8 cellular contexts compared by ENCODE assay signal in genomic region chr21:29017639-29018237, GRCh38. TPM values are rescaled to one million over a fixed set of nuclear protein-coding genes. Genes with fewer than 3 reads are reported as not detected.
A peak's percentile ranks its signal among the peaks of the same experiment; 100 is the strongest.
DNase-seq lines count a peak whose midpoint lies in the region; ATAC-seq, FAIRE-seq and TF ChIP-seq lines count a peak whose summit lies in the region.

No MANE protein-coding gene starts in this region.

- peak overlapping the region; percentile 87 for H3K4me3 Mint-ChIP-seq in stimulated activated naive CD8-positive, alpha-beta T cell treated with anti-CD3 and anti-CD28 coated beads, Interleukin-15, Interleukin-2, amounts not matched to agents 100 ng/mL and 50 ng/mL, for 24 hours
- peak overlapping the region; percentile 86 for H3K4me3 Mint-ChIP-seq in activated CD4-positive, alpha-beta memory T cell treated with anti-CD3 and anti-CD28 coated beads for 36 hours

- no peaks in the 10 kb centered on the region for H3K27me3 ChIP-seq in HepG2 (ENCODE audit: control insufficient read depth in 1 of 2, insufficient read depth in 2 of 2, low read length in 2 of 2)

- H3K9me3 ChIP-seq in HepG2 (ENCODE audit: low read length) = no peaks in the 10 kb centered on the region

- peak overlapping the region; percentile 91 for H3K9ac ChIP-seq in HepG2 (ENCODE audit: insufficient read depth, low read depth, low read length)

- DNase-seq in stimulated activated naive CD8-positive, alpha-beta T cell treated with anti-CD3 and anti-CD28 coated beads, Interleukin-15, Interleukin-2, amounts not matched to agents 100 U/mL and 50 U/mL, for 24 hours = no peak
- no peak for DNase-seq in activated CD4-positive, alpha-beta memory T cell treated with anti-CD3 and anti-CD28 coated beads for 36 hours
- DNase-seq in HepG2 (ENCODE audit: low spot score) = no peak
- no peak for DNase-seq in dedifferentiated amniotic fluid mesenchymal stem cell (ENCODE audit: extremely low spot score)
- DNase-seq in mucosa of gallbladder (ENCODE audit: low spot score) = no peak
- DNase-seq in NCI-H2227 treated with DMSO at 0.1 percent for 48 hours (lab: John Stamatoyannopoulos, UW) = no peak

- peak overlapping the region; percentile 89 for H3K27ac Mint-ChIP-seq in stimulated activated naive CD8-positive, alpha-beta T cell treated with anti-CD3 and anti-CD28 coated beads, Interleukin-15, Interleukin-2, amounts not matched to agents 100 ng/mL and 50 ng/mL, for 24 hours
- H3K27ac Mint-ChIP-seq in activated CD4-positive, alpha-beta memory T cell treated with anti-CD3 and anti-CD28 coated beads for 36 hours = peak overlapping the region; percentile 38

- H3K27ac ChIP-seq in HepG2 (ENCODE audit: extremely low read length, insufficient read depth, low read length) = peak overlapping the region; percentile 81

- intact Hi-C loops in activated CD4-positive, alpha-beta memory T cell treated with anti-CD3 and anti-CD28 coated beads for 36 hours (cut with micrococcal nuclease) = no loop called here
- intact Hi-C loops in HepG2 (cut with micrococcal nuclease; ENCODE audit: unreplicated experiment) = no loop called here

- no peaks in the 10 kb centered on the region for H4K20me1 ChIP-seq in HepG2 (ENCODE audit: insufficient read depth, low read length)

- no peaks in the 10 kb centered on the region for H3K27me3 Mint-ChIP-seq in stimulated activated naive CD8-positive, alpha-beta T cell treated with anti-CD3 and anti-CD28 coated beads, Interleukin-15, Interleukin-2, amounts not matched to agents 100 ng/mL and 50 ng/mL, for 24 hours
- H3K27me3 Mint-ChIP-seq in activated CD4-positive, alpha-beta memory T cell treated with anti-CD3 and anti-CD28 coated beads for 36 hours = no peaks in the 10 kb centered on the region

- TF ChIP-seq POLR2A in HepG2 (IDR thresholded peaks at IDR 0.05; ENCODE audit: insufficient read depth in 1 of 2, low read depth in 2 of 2, low read length in 2 of 2) = no peak

- H3K36me3 ChIP-seq in HepG2 (replicated peaks in 1 of 2; ENCODE audit: control insufficient read depth in 1 of 2, insufficient read depth in 2 of 2, low read length in 2 of 2) = 0 out of 5 replicates have a peak, but pooled peaks cover 0 to 1% of the 10 kb centered on the region in 2 experiments

- H3K79me2 ChIP-seq in HepG2 (ENCODE audit: insufficient read depth, low read length) = peaks cover 24% of the 10 kb centered on the region

- no peak overlapping the region for H2AFZ ChIP-seq in HepG2 (ENCODE audit: low read length)

- no peak for TF ChIP-seq CTCF in HepG2 (CRISPR knock-in tag; IDR thresholded peaks at IDR 0.05)

- POLR2A ChIA-PET in activated CD4-positive, alpha-beta memory T cell treated with anti-CD3 and anti-CD28 coated beads for 36 hours (lab: Charles Lee) = interaction anchor here (1.8 to 3.6 kb wide), 3 partner anchors 15 to 282 kb away, joined by 7 to 36 read pairs (median 23); partner anchors contain the start of gene LTN1
- POLR2A ChIA-PET in HepG2 (lab: Yijun Ruan, JAX) = interaction anchor here (1.7 to 3.9 kb wide), 3 partner anchors 12 to 25 kb away, joined by 3 to 47 read pairs (median 15); partner anchors contain the start of gene LTN1

- H3K9me3 Mint-ChIP-seq in stimulated activated naive CD8-positive, alpha-beta T cell treated with anti-CD3 and anti-CD28 coated beads, Interleukin-15, Interleukin-2, amounts not matched to agents 100 ng/mL and 50 ng/mL, for 24 hours = no peaks in the 10 kb centered on the region
- no peaks in the 10 kb centered on the region for H3K9me3 Mint-ChIP-seq in activated CD4-positive, alpha-beta memory T cell treated with anti-CD3 and anti-CD28 coated beads for 36 hours

- TF ChIP-seq EP300 in HepG2 (IDR thresholded peaks at IDR 0.05; ENCODE audit: low read depth in 2 of 2, low read length in 2 of 2) = no peak
- no peak for TF ChIP-seq EP300 in HepG2 (CRISPR knock-in tag; IDR thresholded peaks at IDR 0.05; ENCODE audit: borderline replicate concordance)

- 71% methylated on average over 6 of the region's 6 CpGs for WGBS in HepG2 (ENCODE audit: low lambda C conversion rate)

- H3K4me1 ChIP-seq in HepG2 (ENCODE audit: insufficient read depth, low read length) = peaks cover 31% of the 10 kb centered on the region

- no peak for ATAC-seq in stimulated activated naive CD8-positive, alpha-beta T cell treated with anti-CD3 and anti-CD28 coated beads, Interleukin-15, Interleukin-2, amounts not matched to agents 100 U/mL and 50 U/mL, for 24 hours
- no peak for ATAC-seq in HepG2
- ATAC-seq in GM19035 (IDR thresholded peaks at IDR 0.05; ENCODE audit: unreplicated experiment) = no peak

- TF ChIP-seq RAD21 in HepG2 (CRISPR knock-in tag; IDR thresholded peaks at IDR 0.05) = no peak

- H3K36me3 Mint-ChIP-seq in stimulated activated naive CD8-positive, alpha-beta T cell treated with anti-CD3 and anti-CD28 coated beads, Interleukin-15, Interleukin-2, amounts not matched to agents 100 ng/mL and 50 ng/mL, for 24 hours (ENCODE audit: low read depth) = peaks cover 10% of the 10 kb centered on the region
- peaks cover 6% of the 10 kb centered on the region for H3K36me3 Mint-ChIP-seq in activated CD4-positive, alpha-beta memory T cell treated with anti-CD3 and anti-CD28 coated beads for 36 hours

- no TSS peak for BruUV-seq in HepG2 (replicated peaks; lab: Mats Ljungman, UMichigan)

- FAIRE-seq in HepG2 (lab: Jason Lieb, UNC) = no peak

- H3K4me1 Mint-ChIP-seq in stimulated activated naive CD8-positive, alpha-beta T cell treated with anti-CD3 and anti-CD28 coated beads, Interleukin-15, Interleukin-2, amounts not matched to agents 100 ng/mL and 50 ng/mL, for 24 hours (ENCODE audit: low read depth) = peaks cover 29% of the 10 kb centered on the region
- H3K4me1 Mint-ChIP-seq in activated CD4-positive, alpha-beta memory T cell treated with anti-CD3 and anti-CD28 coated beads for 36 hours (ENCODE audit: low read depth) = peaks cover 25% of the 10 kb centered on the region

- CTCF ChIA-PET in activated CD4-positive, alpha-beta memory T cell treated with anti-CD3 and anti-CD28 coated beads for 36 hours (lab: Charles Lee) = interaction anchor here (2.3 kb wide), 1 partner anchor 15 kb away, joined by 11 read pairs; no protein-coding TSS in a partner anchor
- CTCF ChIA-PET in HepG2 (lab: Yijun Ruan, JAX; ENCODE audit: low intra/inter-chr PET ratio, low total read pairs) = no interaction called here

- H3K4me3 ChIP-seq in HepG2 (replicated peaks in 1 of 3; ENCODE audit: insufficient read depth in 1 of 3, low read depth in 2 of 3, low read length in 3 of 3) = peak overlapping the region; percentile 75 to 100 (median 87); a peak in 5 of 6 replicates

- in situ Hi-C loops in HepG2 (cut with HindIII; ENCODE audit: extremely low pct_ligation_motif_present, low pct_unique_long_range_greater_than_20kb) = no loop called here

- peak overlapping the region; percentile 93 for H3K4me2 ChIP-seq in HepG2 (ENCODE audit: low read depth, low read length)

RNA-seq across cellular contexts. Expression of gene RWDD2B, which starts 1.4 kb away (rescaled TPM):
- total RNA-seq in activated CD4-positive, alpha-beta memory T cell treated with anti-CD3 and anti-CD28 coated beads for 36 hours = 10 to 100 TPM; 14.4 to 16.2 TPM
- total RNA-seq in HepG2 (2016; rRNA removed; fragmentation: Illumina TruSeq; extraction: Trizol) = 20.9 and 28.3 TPM in 2 replicates
- total RNA-seq in HepG2 (2016; cell fraction: cytosol; rRNA removed; fragmentation: Illumina TruSeq; extraction: Trizol; ENCODE audit: low read depth) = 10.0 and 11.2 TPM in 2 replicates
- 22.0 and 27.5 TPM in 2 replicates for total RNA-seq in HepG2 (2016; cell fraction: insoluble cytoplasmic fraction; rRNA removed; fragmentation: Illumina TruSeq; extraction: Trizol)
- total RNA-seq in HepG2 (2016; cell fraction: membrane; rRNA removed; fragmentation: Illumina TruSeq; extraction: Trizol) = 28.3 and 28.6 TPM in 2 replicates
- total RNA-seq in HepG2 (2016; cell fraction: nucleus; rRNA removed; fragmentation: Illumina TruSeq; extraction: Trizol) = 9.7 and 10.9 TPM in 2 replicates
- polyA plus RNA-seq in HepG2 (2011; rRNA removed) = 9.3 and 9.9 TPM in 2 replicates
- polyA plus RNA-seq in HepG2 (2011; cell fraction: cytosol; rRNA removed) = 4.6 and 6.6 TPM in 2 replicates
- 2.5 and 3.6 TPM in 2 replicates for polyA plus RNA-seq in HepG2 (2011; cell fraction: nucleus; rRNA removed)
- 8.4 and 13.0 TPM in 2 replicates for polyA plus RNA-seq in HepG2 (2012)
- 13.0 and 14.8 TPM in 2 replicates for polyA plus RNA-seq in HepG2 (2016; cell fraction: cytosol; fragmentation: Illumina TruSeq; extraction: Trizol; ENCODE audit: low read depth)
- polyA plus RNA-seq in HepG2 (2016; cell fraction: insoluble cytoplasmic fraction; fragmentation: Illumina TruSeq; extraction: Trizol; ENCODE audit: low read depth) = 31.8 and 32.4 TPM in 2 replicates
- polyA plus RNA-seq in HepG2 (2016; cell fraction: membrane; fragmentation: Illumina TruSeq; extraction: Trizol; ENCODE audit: low read depth) = 25.4 and 26.8 TPM in 2 replicates
- 16.3 and 18.5 TPM in 2 replicates for polyA plus RNA-seq in HepG2 (2016; cell fraction: nucleus; fragmentation: Illumina TruSeq; extraction: Trizol; ENCODE audit: insufficient read depth, low read depth)
- polyA minus RNA-seq in HepG2 (2011; rRNA and poly(A)+ RNA removed; ENCODE audit: low replicate concordance) = 2.7 and 14.4 TPM in 2 replicates
- 4.1 and 5.6 TPM in 2 replicates for polyA minus RNA-seq in HepG2 (2011; cell fraction: cytosol; rRNA and poly(A)+ RNA removed)
- 3.7 and 5.5 TPM in 2 replicates for polyA minus RNA-seq in HepG2 (2011; cell fraction: nucleus; rRNA and poly(A)+ RNA removed)
- 15.6 TPM for total RNA-seq in mucosa of gallbladder

RNA-seq across cellular contexts. Expression of gene USP16, which starts 6.7 kb away (rescaled TPM):
- 10 to 100 TPM; 39.3 to 42.1 TPM for total RNA-seq in activated CD4-positive, alpha-beta memory T cell treated with anti-CD3 and anti-CD28 coated beads for 36 hours
- total RNA-seq in HepG2 (2016; rRNA removed; fragmentation: Illumina TruSeq; extraction: Trizol) = 46.9 and 72.4 TPM in 2 replicates
- 8.2 and 9.5 TPM in 2 replicates for total RNA-seq in HepG2 (2016; cell fraction: cytosol; rRNA removed; fragmentation: Illumina TruSeq; extraction: Trizol; ENCODE audit: low read depth)
- total RNA-seq in HepG2 (2016; cell fraction: insoluble cytoplasmic fraction; rRNA removed; fragmentation: Illumina TruSeq; extraction: Trizol) = 46.8 and 73.9 TPM in 2 replicates
- 25.9 and 27.0 TPM in 2 replicates for total RNA-seq in HepG2 (2016; cell fraction: membrane; rRNA removed; fragmentation: Illumina TruSeq; extraction: Trizol)
- total RNA-seq in HepG2 (2016; cell fraction: nucleus; rRNA removed; fragmentation: Illumina TruSeq; extraction: Trizol) = 31.9 and 37.3 TPM in 2 replicates
- polyA plus RNA-seq in HepG2 (2011; rRNA removed) = 12.0 and 16.5 TPM in 2 replicates
- polyA plus RNA-seq in HepG2 (2011; cell fraction: cytosol; rRNA removed) = 4.6 and 7.2 TPM in 2 replicates
- polyA plus RNA-seq in HepG2 (2011; cell fraction: nucleus; rRNA removed) = 10.3 and 11.5 TPM in 2 replicates
- 20.8 and 28.1 TPM in 2 replicates for polyA plus RNA-seq in HepG2 (2012)
- polyA plus RNA-seq in HepG2 (2016; cell fraction: cytosol; fragmentation: Illumina TruSeq; extraction: Trizol; ENCODE audit: low read depth) = 3.3 and 3.5 TPM in 2 replicates
- 48.3 and 53.1 TPM in 2 replicates for polyA plus RNA-seq in HepG2 (2016; cell fraction: insoluble cytoplasmic fraction; fragmentation: Illumina TruSeq; extraction: Trizol; ENCODE audit: low read depth)
- polyA plus RNA-seq in HepG2 (2016; cell fraction: membrane; fragmentation: Illumina TruSeq; extraction: Trizol; ENCODE audit: low read depth) = 8.0 and 9.3 TPM in 2 replicates
- 41.1 and 44.1 TPM in 2 replicates for polyA plus RNA-seq in HepG2 (2016; cell fraction: nucleus; fragmentation: Illumina TruSeq; extraction: Trizol; ENCODE audit: insufficient read depth, low read depth)
- polyA minus RNA-seq in HepG2 (2011; rRNA and poly(A)+ RNA removed; ENCODE audit: low replicate concordance) = 4.9 and 7.5 TPM in 2 replicates
- polyA minus RNA-seq in HepG2 (2011; cell fraction: cytosol; rRNA and poly(A)+ RNA removed) = 10.9 and 11.0 TPM in 2 replicates
- polyA minus RNA-seq in HepG2 (2011; cell fraction: nucleus; rRNA and poly(A)+ RNA removed) = 29.6 and 30.9 TPM in 2 replicates
- 29.1 TPM for total RNA-seq in mucosa of gallbladder

RNA-seq across cellular contexts. Expression of gene LTN1, which starts 25.1 kb away (rescaled TPM):
- 10 to 100 TPM; 26.7 to 29.1 TPM for total RNA-seq in activated CD4-positive, alpha-beta memory T cell treated with anti-CD3 and anti-CD28 coated beads for 36 hours
- total RNA-seq in HepG2 (2016; rRNA removed; fragmentation: Illumina TruSeq; extraction: Trizol) = 24.6 and 40.1 TPM in 2 replicates
- 2.0 TPM in 2 replicates for total RNA-seq in HepG2 (2016; cell fraction: cytosol; rRNA removed; fragmentation: Illumina TruSeq; extraction: Trizol; ENCODE audit: low read depth)
- 24.2 and 39.9 TPM in 2 replicates for total RNA-seq in HepG2 (2016; cell fraction: insoluble cytoplasmic fraction; rRNA removed; fragmentation: Illumina TruSeq; extraction: Trizol)
- 6.6 and 7.1 TPM in 2 replicates for total RNA-seq in HepG2 (2016; cell fraction: membrane; rRNA removed; fragmentation: Illumina TruSeq; extraction: Trizol)
- total RNA-seq in HepG2 (2016; cell fraction: nucleus; rRNA removed; fragmentation: Illumina TruSeq; extraction: Trizol) = 42.3 and 44.9 TPM in 2 replicates
- 6.0 and 6.7 TPM in 2 replicates for polyA plus RNA-seq in HepG2 (2011; rRNA removed)
- polyA plus RNA-seq in HepG2 (2011; cell fraction: cytosol; rRNA removed) = 2.2 and 3.6 TPM in 2 replicates
- polyA plus RNA-seq in HepG2 (2011; cell fraction: nucleus; rRNA removed) = 6.0 and 8.8 TPM in 2 replicates
- 8.9 and 10.5 TPM in 2 replicates for polyA plus RNA-seq in HepG2 (2012)
- 0.32 and 0.50 TPM in 2 replicates for polyA plus RNA-seq in HepG2 (2016; cell fraction: cytosol; fragmentation: Illumina TruSeq; extraction: Trizol; ENCODE audit: low read depth)
- polyA plus RNA-seq in HepG2 (2016; cell fraction: insoluble cytoplasmic fraction; fragmentation: Illumina TruSeq; extraction: Trizol; ENCODE audit: low read depth) = 12.6 and 13.7 TPM in 2 replicates
- polyA plus RNA-seq in HepG2 (2016; cell fraction: membrane; fragmentation: Illumina TruSeq; extraction: Trizol; ENCODE audit: low read depth) = 0.92 and 1.5 TPM in 2 replicates
- polyA plus RNA-seq in HepG2 (2016; cell fraction: nucleus; fragmentation: Illumina TruSeq; extraction: Trizol; ENCODE audit: insufficient read depth, low read depth) = 31.2 and 35.8 TPM in 2 replicates
- 16.3 and 25.1 TPM in 2 replicates for polyA minus RNA-seq in HepG2 (2011; rRNA and poly(A)+ RNA removed; ENCODE audit: low replicate concordance)
- 15.9 and 17.7 TPM in 2 replicates for polyA minus RNA-seq in HepG2 (2011; cell fraction: cytosol; rRNA and poly(A)+ RNA removed)
- polyA minus RNA-seq in HepG2 (2011; cell fraction: nucleus; rRNA and poly(A)+ RNA removed) = 59.5 and 66.4 TPM in 2 replicates
- total RNA-seq in mucosa of gallbladder = 22.1 TPM

RNA-seq across cellular contexts. Expression of gene CCT8, which starts 55.7 kb away (rescaled TPM):
- total RNA-seq in activated CD4-positive, alpha-beta memory T cell treated with anti-CD3 and anti-CD28 coated beads for 36 hours = 100 to 1,000 TPM; 431 to 435 TPM
- total RNA-seq in HepG2 (2016; rRNA removed; fragmentation: Illumina TruSeq; extraction: Trizol) (325 and 538 TPM in 2 replicates), mucosa of gallbladder (99.3 TPM)
- 81.4 and 96.3 TPM in 2 replicates for total RNA-seq in HepG2 (2016; cell fraction: cytosol; rRNA removed; fragmentation: Illumina TruSeq; extraction: Trizol; ENCODE audit: low read depth)
- total RNA-seq in HepG2 (2016; cell fraction: insoluble cytoplasmic fraction; rRNA removed; fragmentation: Illumina TruSeq; extraction: Trizol) = 336 and 530 TPM in 2 replicates
- total RNA-seq in HepG2 (2016; cell fraction: membrane; rRNA removed; fragmentation: Illumina TruSeq; extraction: Trizol) = 134 and 165 TPM in 2 replicates
- 137 and 155 TPM in 2 replicates for total RNA-seq in HepG2 (2016; cell fraction: nucleus; rRNA removed; fragmentation: Illumina TruSeq; extraction: Trizol)
- polyA plus RNA-seq in HepG2 (2011; rRNA removed) = 87.0 and 127 TPM in 2 replicates
- polyA plus RNA-seq in HepG2 (2011; cell fraction: cytosol; rRNA removed) = 80.0 and 97.4 TPM in 2 replicates
- 53.9 and 70.6 TPM in 2 replicates for polyA plus RNA-seq in HepG2 (2011; cell fraction: nucleus; rRNA removed)
- polyA plus RNA-seq in HepG2 (2012) = 174 and 217 TPM in 2 replicates
- polyA plus RNA-seq in HepG2 (2016; cell fraction: cytosol; fragmentation: Illumina TruSeq; extraction: Trizol; ENCODE audit: low read depth) = 45.9 and 52.2 TPM in 2 replicates
- polyA plus RNA-seq in HepG2 (2016; cell fraction: insoluble cytoplasmic fraction; fragmentation: Illumina TruSeq; extraction: Trizol; ENCODE audit: low read depth) = 406 and 427 TPM in 2 replicates
- polyA plus RNA-seq in HepG2 (2016; cell fraction: membrane; fragmentation: Illumina TruSeq; extraction: Trizol; ENCODE audit: low read depth) = 80.8 and 98.2 TPM in 2 replicates
- 196 and 213 TPM in 2 replicates for polyA plus RNA-seq in HepG2 (2016; cell fraction: nucleus; fragmentation: Illumina TruSeq; extraction: Trizol; ENCODE audit: insufficient read depth, low read depth)
- polyA minus RNA-seq in HepG2 (2011; rRNA and poly(A)+ RNA removed; ENCODE audit: low replicate concordance) = 56.7 and 122 TPM in 2 replicates
- polyA minus RNA-seq in HepG2 (2011; cell fraction: cytosol; rRNA and poly(A)+ RNA removed) = 110 and 112 TPM in 2 replicates
- 74.0 and 108 TPM in 2 replicates for polyA minus RNA-seq in HepG2 (2011; cell fraction: nucleus; rRNA and poly(A)+ RNA removed)
